Comparison of ENCODE assay signal across 18 cellular contexts in genomic region chr12:102461501-102461900, GRCh38. TPM values are rescaled to one million over a fixed set of nuclear protein-coding genes. Genes with fewer than 3 reads are reported as not detected.
DNase-seq lines count a peak whose midpoint lies in the region; ATAC-seq and TF ChIP-seq lines count a peak whose summit lies in the region.
"Had no signal": no experiment of that assay in that cellular context is flagged by ENCODE, and none has a peak within 500 bp of the region (broad histone marks: within the 10 kb centered on the region; RNA-seq: fewer than 3 reads in every experiment).

No MANE protein-coding gene starts in this region.

- intact Hi-C loops in Right ventricle myocardium superior (cut with DNase I) (no loop called here), cardiac septum (cut with DNase I) (no loop called here), IMR-90 (cut with micrococcal nuclease) (no loop called here)

- no peak overlapping the region for H2BK120ac ChIP-seq in IMR-90 (ENCODE audit: low read depth, low read length)
- H2BK120ac ChIP-seq in mesendoderm (ENCODE audit: low read depth, low read length), result peak overlapping the region; percentile 45

- TF ChIP-seq RAD21 in IMR-90 (IDR thresholded peaks at IDR 0.05; ENCODE audit: low read length), result no peak

- no TSS peak for BruUV-seq in IMR-90 (replicated peaks; lab: Mats Ljungman, UMichigan)

- H2AFZ ChIP-seq in IMR-90 (replicated peaks; ENCODE audit: low read length, poor library complexity), result no peak overlapping the region

- dilution Hi-C loops in IMR-90 (cut with HindIII; ENCODE audit: low sequenced_read_pairs, unreplicated experiment), result no loop called here

- POLR2A ChIA-PET in IMR-90 (lab: Charles Lee; ENCODE audit: unreplicated experiment), result no interaction called here

- H3K27me3 ChIP-seq in IMR-90 (ENCODE audit: control insufficient read depth, insufficient read depth, low read length) (no peaks in the 10 kb centered on the region), mesendoderm (ENCODE audit: insufficient read depth, low read length, poor library complexity) (no peaks in the 10 kb centered on the region)
- H3K27me3 ChIP-seq: BE2C had no signal

- H3K23ac ChIP-seq in IMR-90 (ENCODE audit: low read depth, low read length) (no peak overlapping the region), mesendoderm (ENCODE audit: low read length) (no peak overlapping the region)

- H3K56ac ChIP-seq in IMR-90 (ENCODE audit: extremely low read depth, insufficient read depth, low read length) (no peak overlapping the region), mesendoderm (ENCODE audit: low read length) (no peak overlapping the region)

- no peak overlapping the region for H3K27ac ChIP-seq in IMR-90 (ENCODE audit: insufficient read depth, low read length)
- H3K27ac ChIP-seq in mesendoderm (ENCODE audit: low read depth, low read length), result no peak overlapping the region
- H3K27ac ChIP-seq: HL-60 had no signal

- no CpG with 5 or more reads among the region's 1 CpG for WGBS in IMR-90 (ENCODE audit: extremely low coverage in 2 of 2, insufficient read length in 1 of 2), 2 experiments
- no CpG with 5 or more reads among the region's 1 CpG for WGBS in mesendoderm (ENCODE audit: extremely low coverage, insufficient coverage, low lambda C conversion rate)

- no peak overlapping the region for H3K14ac ChIP-seq in IMR-90 (replicated peaks; ENCODE audit: low read depth, low read length)

- TF ChIP-seq POLR2A in IMR-90 (IDR thresholded peaks at IDR 0.05; ENCODE audit: low read depth, low read length), result no peak

- no peak overlapping the region for H3K9ac ChIP-seq in IMR-90 (ENCODE audit: low read depth, low read length)
- H3K9ac ChIP-seq in mesendoderm (ENCODE audit: low read length), result no peak overlapping the region

- CTCF ChIA-PET in IMR-90 (lab: Yijun Ruan, JAX), result no interaction called here

- H2BK5ac ChIP-seq in IMR-90 (ENCODE audit: low read depth, low read length, poor library complexity, severe bottlenecking), result no peak overlapping the region
- no peak overlapping the region for H2BK5ac ChIP-seq in mesendoderm (ENCODE audit: low read length)

- H4K91ac ChIP-seq in IMR-90 (ENCODE audit: insufficient read depth, low read depth, low read length), result no peak overlapping the region

- no peaks in the 10 kb centered on the region for H4K20me1 ChIP-seq in IMR-90 (ENCODE audit: insufficient read depth, low read length)

- H4K8ac ChIP-seq in IMR-90 (ENCODE audit: low read depth in 2 of 2, low read length in 2 of 2) (no peak overlapping the region; a peak in 1 of 4 replicates), mesendoderm (ENCODE audit: low read depth, low read length) (no peak overlapping the region)

- ATAC-seq in Right ventricle myocardium superior (ENCODE audit: poor library complexity) (peak; percentile 56), IMR-90 (ENCODE audit: low read depth) (no peak), GM18498 (IDR thresholded peaks at IDR 0.05; ENCODE audit: unreplicated experiment) (no peak)
- ATAC-seq: HCT116 had no signal

- no peaks in the 10 kb centered on the region for H3K79me2 ChIP-seq in mesendoderm (ENCODE audit: control insufficient read depth, insufficient read depth, low read length)

- H3K9me1 ChIP-seq in IMR-90 (ENCODE audit: insufficient read depth, low read length), result no peaks in the 10 kb centered on the region

- H3K36me3 ChIP-seq in IMR-90 (ENCODE audit: control insufficient read depth, insufficient read depth, low read length) (no peaks in the 10 kb centered on the region), mesendoderm (ENCODE audit: control insufficient read depth, insufficient read depth, low read length) (no peaks in the 10 kb centered on the region)
- H3K36me3 ChIP-seq: BE2C had no signal

- H3K4me3 ChIP-seq in IMR-90 (ENCODE audit: insufficient read depth, low read depth, low read length) (no peak overlapping the region), mesendoderm (ENCODE audit: low read length) (no peak overlapping the region)

- H3K4me2 ChIP-seq in IMR-90 (ENCODE audit: low read depth, low read length) (no peak overlapping the region), mesendoderm (ENCODE audit: low read length) (no peak overlapping the region)

- H3K4ac ChIP-seq in IMR-90 (ENCODE audit: low read depth, low read length) (no peak overlapping the region), mesendoderm (ENCODE audit: low read depth, low read length) (no peak overlapping the region)

- DNase-seq in Right ventricle myocardium superior (no peak), cardiac septum (ENCODE audit: low spot score) (no peak), IMR-90 (no peak), mesendoderm (no peak), HUDEP-2 (lab: John Stamatoyannopoulos, UW; ENCODE audit: unreplicated experiment in 76 of 76) (no peak)
- DNase-seq: ACHN; BE2C; C1 segment of cervical spinal cord; CD4-positive, CD25-positive, alpha-beta regulatory T cell; CD8-positive, alpha-beta memory T cell; COR-L47; GOT3; H7; HFFc6 had no signal

- H2BK15ac ChIP-seq in IMR-90 (ENCODE audit: low read depth, low read length), result no peak overlapping the region
- no peak overlapping the region for H2BK15ac ChIP-seq in mesendoderm (replicated peaks; ENCODE audit: low read depth)

- H3K79me1 ChIP-seq in IMR-90 (ENCODE audit: low read depth in 1 of 2, low read length in 2 of 2), result no peaks in the 10 kb centered on the region
- H3K79me1 ChIP-seq in mesendoderm (ENCODE audit: low read length), result no peaks in the 10 kb centered on the region

- no peak overlapping the region for H2BK20ac ChIP-seq in IMR-90 (ENCODE audit: low read depth, low read length)

- H3K4me1 ChIP-seq in IMR-90 (ENCODE audit: control insufficient read depth, insufficient read depth, low read length) (peaks cover 14% of the 10 kb centered on the region), mesendoderm (ENCODE audit: control insufficient read depth, low read depth, low read length) (peaks cover 3% of the 10 kb centered on the region)
- H3K4me1 ChIP-seq: BE2C had no signal

- no peak overlapping the region for H2AK9ac ChIP-seq in IMR-90 (replicated peaks; ENCODE audit: low read depth, low read length, poor library complexity)

- no peak overlapping the region; the same call in 1 of the 2 replicates for H4K5ac ChIP-seq in IMR-90 (ENCODE audit: low read depth, low read length)
- H4K5ac ChIP-seq in mesendoderm (ENCODE audit: low read length), result no peak overlapping the region

- H2AK5ac ChIP-seq in IMR-90 (ENCODE audit: low read depth, low read length) (no peak overlapping the region), mesendoderm (ENCODE audit: low read length) (no peak overlapping the region)

- in situ Hi-C loops in IMR-90 (cut with MboI; ENCODE audit: low sequenced_read_pairs), result no loop called here

- H3K9me3 ChIP-seq in IMR-90 (ENCODE audit: control insufficient read depth, insufficient read depth, low read length), result no peaks in the 10 kb centered on the region
- H3K9me3 ChIP-seq: BE2C had no signal

- TF ChIP-seq CTCF in IMR-90 (conservative IDR thresholded peaks at IDR 0.05; ENCODE audit: low read depth, low read length), result no peak

- peak overlapping the region; percentile 71; the same call in 1 of the 2 replicates for H3K18ac ChIP-seq in IMR-90 (ENCODE audit: low read depth, low read length)
- H3K18ac ChIP-seq in mesendoderm (ENCODE audit: low read length), result no peak overlapping the region

TF ChIP-seq in IMR-90, 13 proteins besides CTCF, POLR2A, EP300 and RAD21:
- TF ChIP-seq USF2 (IDR thresholded peaks at IDR 0.05; ENCODE audit: low read depth, low read length), result no peak
- no peak for TF ChIP-seq ELK1 (IDR thresholded peaks at IDR 0.05; ENCODE audit: borderline replicate concordance, low read depth, low read length)
- no peak for TF ChIP-seq MAFK (IDR thresholded peaks at IDR 0.05; ENCODE audit: low read depth, low read length)
- no peak for TF ChIP-seq MAZ (IDR thresholded peaks at IDR 0.05; ENCODE audit: borderline replicate concordance, low read depth, low read length)
- no peak for TF ChIP-seq FOS (IDR thresholded peaks at IDR 0.05; ENCODE audit: low read depth, low read length)
- TF ChIP-seq CEBPB (IDR thresholded peaks at IDR 0.05; ENCODE audit: low read depth, low read length), result no peak
- TF ChIP-seq MXI1 (IDR thresholded peaks at IDR 0.05; ENCODE audit: borderline replicate concordance, low read depth, low read length), result no peak

RNA-seq across cellular contexts. Expression of gene IGF1, which starts 18.9 kb away (rescaled TPM):
- 8.3 TPM for total RNA-seq in Right ventricle myocardium superior
- 20.1 TPM for total RNA-seq in cardiac septum
- total RNA-seq in IMR-90 (2012; rRNA removed), result under 0.01 and 0.28 TPM in 2 replicates
- polyA plus RNA-seq in IMR-90 (2012; rRNA removed), result 0.12 and 0.19 TPM in 2 replicates
- 0.19 TPM in 1 of 2 replicates, not detected in the other for polyA plus RNA-seq in IMR-90 (2012; cell fraction: cytosol; rRNA removed)
- 0.16 TPM in 1 of 2 replicates, not detected in the other for polyA plus RNA-seq in IMR-90 (2012; cell fraction: nucleus; rRNA removed; ENCODE audit: low replicate concordance)
- polyA plus RNA-seq in mesendoderm (2013, experiment 1 of 2), result not detected
- polyA plus RNA-seq in mesendoderm (2013, experiment 2 of 2), result not detected
- total RNA-seq: CD4-positive, CD25-positive, alpha-beta regulatory T cell; H7; HT1080 had no signal
- polyA plus RNA-seq: CD4-positive, CD25-positive, alpha-beta regulatory T cell; CD8-positive, alpha-beta memory T cell had no signal
